ENCODE assay signal across 8 cellular contexts in genomic region chr15:90511211-90511618, GRCh38. TPM values are rescaled to one million over a fixed set of nuclear protein-coding genes. Genes with fewer than 3 reads are reported as not detected.
DNase-seq lines count a peak whose midpoint lies in the region; ATAC-seq, FAIRE-seq and TF ChIP-seq lines count a peak whose summit lies in the region.
"Not testable (repeated sequence)": the region's sequence is repeated elsewhere in the genome, so short reads cannot be mapped to it uniquely, and the experiment has no call there.

No MANE protein-coding gene starts in this region.

- TF ChIP-seq EP300 in K562 (IDR thresholded peaks at IDR 0.05; ENCODE audit: low read length), result not testable (repeated sequence)

- not testable (repeated sequence) for H3K27me3 ChIP-seq in CD8-positive, alpha-beta T cell (ENCODE audit: insufficient read depth, low read length); K562 (ENCODE audit: control insufficient read depth in 2 of 2, insufficient read depth in 2 of 2, low read length in 2 of 2)

- not testable (repeated sequence) for BruUV-seq in K562 (replicated peaks; lab: Mats Ljungman, UMichigan)

- POLR2A ChIA-PET in CD8-positive, alpha-beta T cell (lab: Charles Lee), result interaction anchor here (0.8 kb wide), 1 partner anchor 8 kb away, joined by 3 read pairs; no protein-coding TSS in a partner anchor
- POLR2A ChIA-PET in activated CD4-positive, alpha-beta T cell treated with anti-CD3 and anti-CD28 coated beads for 36 hours (lab: Charles Lee), result not testable (repeated sequence)
- POLR2A ChIA-PET in activated CD8-positive, alpha-beta T cell treated with anti-CD3 and anti-CD28 coated beads, Interleukin-2, amount 10 ng/mL, durations not matched to agents 7 days and 5 days (lab: Charles Lee), result interaction anchor here (1.3 to 1.7 kb wide), 3 partner anchors 10 to 50 kb away, joined by 3 to 5 read pairs (median 3); no protein-coding TSS in a partner anchor
- POLR2A ChIA-PET in K562 (lab: Yijun Ruan, JAX), result interaction anchor here (1.8 kb wide), 1 partner anchor 10 kb away, joined by 6 read pairs; no protein-coding TSS in a partner anchor
- POLR2A ChIA-PET in naive thymus-derived CD8-positive, alpha-beta T cell (lab: Charles Lee), result interaction anchor here (0.6 to 3.4 kb wide), 7 partner anchors 10 to 73 kb away, joined by 3 to 17 read pairs (median 4); partner anchors contain the start of gene CRTC3

- H3K36me3 Mint-ChIP-seq in CD8-positive, alpha-beta T cell; activated CD4-positive, alpha-beta T cell treated with anti-CD3 and anti-CD28 coated beads for 36 hours (ENCODE audit: low read depth); activated T-cell treated with anti-CD3 and anti-CD28 coated beads, Interleukin-2, amount 50 U/mL, for 4 hours (ENCODE audit: insufficient read depth); naive thymus-derived CD8-positive, alpha-beta T cell: not testable (repeated sequence)
- H3K36me3 Mint-ChIP-seq in activated CD8-positive, alpha-beta T cell treated with anti-CD3 and anti-CD28 coated beads, Interleukin-2, amount 10 ng/mL, durations not matched to agents 7 days and 5 days (ENCODE audit: low read depth), result peaks cover 36% of the 10 kb centered on the region
- H3K36me3 Mint-ChIP-seq in activated naive CD4-positive, alpha-beta T cell treated with anti-CD3 and anti-CD28 coated beads, Interleukin-2, amount 10 ng/mL, durations not matched to agents 7 days and 5 days, result peaks cover 13% of the 10 kb centered on the region

- FAIRE-seq in K562 (lab: Jason Lieb, UNC), result not testable (repeated sequence)

- not testable (repeated sequence) for H3K4me3 ChIP-seq in CD8-positive, alpha-beta T cell (ENCODE audit: low read depth, low read length); K562

- intact Hi-C loops in CD8-positive, alpha-beta T cell (cut with DNase I, micrococcal nuclease), result loop anchor here in 1 of 2 experiments (10.0 kb wide), 1 partner anchor 184 kb away; no protein-coding TSS in a partner anchor
- intact Hi-C loops in activated CD4-positive, alpha-beta T cell treated with anti-CD3 and anti-CD28 coated beads for 36 hours (cut with DNase I, micrococcal nuclease); K562 (cut with micrococcal nuclease): not testable (repeated sequence)

- not testable (repeated sequence) for H4K20me1 ChIP-seq in K562 (replicated peaks; ENCODE audit: control insufficient read depth, insufficient read depth, low read length)

- H3K36me3 ChIP-seq in CD8-positive, alpha-beta T cell (ENCODE audit: insufficient read depth, low read length); K562 (ENCODE audit: control insufficient read depth, insufficient read depth, low read length): not testable (repeated sequence)

- peak; percentile 42 for ATAC-seq in CD8-positive, alpha-beta T cell
- peak; percentile 33 for ATAC-seq in activated CD4-positive, alpha-beta T cell treated with anti-CD3 and anti-CD28 coated beads for 36 hours
- ATAC-seq in activated CD8-positive, alpha-beta T cell treated with anti-CD3 and anti-CD28 coated beads, Interleukin-2, amount 10 ng/mL, durations not matched to agents 7 days and 5 days; activated T-cell treated with anti-CD3 and anti-CD28 coated beads, Interleukin-2, amount 50 U/mL, for 4 hours; K562; stimulated activated naive CD8-positive, alpha-beta T cell treated with anti-CD3 and anti-CD28 coated beads, Interleukin-15, Interleukin-2, amounts not matched to agents 100 U/mL and 50 U/mL, for 24 hours: not testable (repeated sequence)
- ATAC-seq in naive thymus-derived CD8-positive, alpha-beta T cell, result peak; percentile 77 to 83

- CTCF ChIA-PET in CD8-positive, alpha-beta T cell (lab: Charles Lee), result interaction anchor here (1.0 to 2.8 kb wide), 8 partner anchors 20 to 374 kb away, joined by 3 to 14 read pairs (median 3); no protein-coding TSS in a partner anchor
- CTCF ChIA-PET in activated CD4-positive, alpha-beta T cell treated with anti-CD3 and anti-CD28 coated beads for 36 hours (lab: Charles Lee), result interaction anchor here (2.9 kb wide), 1 partner anchor 191 kb away, joined by 9 read pairs; no protein-coding TSS in a partner anchor
- CTCF ChIA-PET in activated CD8-positive, alpha-beta T cell treated with anti-CD3 and anti-CD28 coated beads, Interleukin-2, amount 10 ng/mL, durations not matched to agents 7 days and 5 days (lab: Charles Lee), result interaction anchor here (1.3 to 5.9 kb wide), 3 partner anchors 11 to 218 kb away, joined by 3 to 18 read pairs (median 7); no protein-coding TSS in a partner anchor
- CTCF ChIA-PET in activated naive CD4-positive, alpha-beta T cell treated with anti-CD3 and anti-CD28 coated beads, Interleukin-2, amount 10 ng/mL, durations not matched to agents 7 days and 5 days (lab: Charles Lee), result interaction anchor here (2.0 kb wide), 1 partner anchor 93 kb away, joined by 8 read pairs; no protein-coding TSS in a partner anchor
- CTCF ChIA-PET in K562 (lab: Yijun Ruan, JAX; ENCODE audit: low intra/inter-chr PET ratio), result not testable (repeated sequence)

- H3K4me1 ChIP-seq in CD8-positive, alpha-beta T cell (ENCODE audit: insufficient read depth, low read length); K562 (replicated peaks in 1 of 2; ENCODE audit: control insufficient read depth in 2 of 2, insufficient read depth in 2 of 2, low read length in 2 of 2): not testable (repeated sequence)

- H3K27ac ChIP-seq in CD8-positive, alpha-beta T cell (ENCODE audit: low read depth, low read length); K562 (ENCODE audit: extremely low read depth, low read depth, low read length): not testable (repeated sequence)

- H3K27me3 Mint-ChIP-seq in CD8-positive, alpha-beta T cell (ENCODE audit: low read depth); activated CD4-positive, alpha-beta T cell treated with anti-CD3 and anti-CD28 coated beads for 36 hours; activated CD8-positive, alpha-beta T cell treated with anti-CD3 and anti-CD28 coated beads, Interleukin-2, amount 10 ng/mL, durations not matched to agents 7 days and 5 days (ENCODE audit: low read depth); activated T-cell treated with anti-CD3 and anti-CD28 coated beads, Interleukin-2, amount 50 U/mL, for 4 hours (ENCODE audit: low read depth); activated naive CD4-positive, alpha-beta T cell treated with anti-CD3 and anti-CD28 coated beads, Interleukin-2, amount 10 ng/mL, durations not matched to agents 7 days and 5 days; naive thymus-derived CD8-positive, alpha-beta T cell: not testable (repeated sequence)

- not testable (repeated sequence) for H3K4me2 ChIP-seq in K562 (ENCODE audit: insufficient read depth, low read length)

- not testable (repeated sequence) for TF ChIP-seq CTCF in CD8-positive, alpha-beta T cell (IDR thresholded peaks at IDR 0.05); K562 (IDR thresholded peaks at IDR 0.05 in 2 of 3, conservative IDR thresholded peaks at IDR 0.05 in 1 of 3; ENCODE audit: insufficient read depth in 2 of 3, low read depth in 1 of 3, low read length in 3 of 3)

- H3K27ac Mint-ChIP-seq in CD8-positive, alpha-beta T cell, result peak overlapping the region; percentile 15
- H3K27ac Mint-ChIP-seq in activated CD4-positive, alpha-beta T cell treated with anti-CD3 and anti-CD28 coated beads for 36 hours, result peak overlapping the region; percentile 37
- peak overlapping the region; percentile 77 for H3K27ac Mint-ChIP-seq in activated CD8-positive, alpha-beta T cell treated with anti-CD3 and anti-CD28 coated beads, Interleukin-2, amount 10 ng/mL, durations not matched to agents 7 days and 5 days
- peak overlapping the region; percentile 80 for H3K27ac Mint-ChIP-seq in activated naive CD4-positive, alpha-beta T cell treated with anti-CD3 and anti-CD28 coated beads, Interleukin-2, amount 10 ng/mL, durations not matched to agents 7 days and 5 days
- peak overlapping the region in 9 of 10 donors; percentile 68 to 93 (median 87) for H3K27ac Mint-ChIP-seq in naive thymus-derived CD8-positive, alpha-beta T cell

- WGBS in K562 (ENCODE audit: insufficient coverage, low coverage, missing lambda C conversion rate), result 76% methylated on average over 10 of the region's 13 CpGs

- in situ Hi-C loops in K562 (cut with MboI), result not testable (repeated sequence)

- H3K9me3 Mint-ChIP-seq in CD8-positive, alpha-beta T cell; activated CD4-positive, alpha-beta T cell treated with anti-CD3 and anti-CD28 coated beads for 36 hours (ENCODE audit: low read depth); activated CD8-positive, alpha-beta T cell treated with anti-CD3 and anti-CD28 coated beads, Interleukin-2, amount 10 ng/mL, durations not matched to agents 7 days and 5 days (ENCODE audit: insufficient read depth); activated T-cell treated with anti-CD3 and anti-CD28 coated beads, Interleukin-2, amount 50 U/mL, for 4 hours; activated naive CD4-positive, alpha-beta T cell treated with anti-CD3 and anti-CD28 coated beads, Interleukin-2, amount 10 ng/mL, durations not matched to agents 7 days and 5 days; naive thymus-derived CD8-positive, alpha-beta T cell: not testable (repeated sequence)

- not testable (repeated sequence) for H3K9me1 ChIP-seq in K562 (ENCODE audit: control insufficient read depth, insufficient read depth, low read length)

- peak in 5 of 7 experiments; percentile 10 to 67 (median 25) for DNase-seq in CD8-positive, alpha-beta T cell
- peak; percentile 32 for DNase-seq in activated CD4-positive, alpha-beta T cell treated with anti-CD3 and anti-CD28 coated beads for 36 hours
- DNase-seq in activated CD8-positive, alpha-beta T cell treated with anti-CD3 and anti-CD28 coated beads, Interleukin-2, amount 10 ng/mL, durations not matched to agents 7 days and 5 days, result peak; percentile 43
- DNase-seq in activated T-cell treated with anti-CD3 and anti-CD28 coated beads, Interleukin-2, amount 50 U/mL, for 4 hours; K562 (ENCODE audit: extremely low read depth in 1 of 4, low spot score in 3 of 4): not testable (repeated sequence)
- peak; percentile 48 for DNase-seq in activated naive CD4-positive, alpha-beta T cell treated with anti-CD3 and anti-CD28 coated beads, Interleukin-2, amount 10 ng/mL, durations not matched to agents 7 days and 5 days
- DNase-seq in naive thymus-derived CD8-positive, alpha-beta T cell, result peak; percentile 12 to 64 (median 37)
- DNase-seq in stimulated activated naive CD8-positive, alpha-beta T cell treated with anti-CD3 and anti-CD28 coated beads, Interleukin-15, Interleukin-2, amounts not matched to agents 100 U/mL and 50 U/mL, for 24 hours, result peak; percentile 22

- H3K9me3 ChIP-seq in CD8-positive, alpha-beta T cell (ENCODE audit: low read length); K562 (replicated peaks; ENCODE audit: control insufficient read depth, insufficient read depth, low read depth, low read length): not testable (repeated sequence)

- not testable (repeated sequence) for H3K4me1 Mint-ChIP-seq in CD8-positive, alpha-beta T cell (ENCODE audit: low read depth); activated CD4-positive, alpha-beta T cell treated with anti-CD3 and anti-CD28 coated beads for 36 hours; activated T-cell treated with anti-CD3 and anti-CD28 coated beads, Interleukin-2, amount 50 U/mL, for 4 hours (ENCODE audit: low read depth)
- peaks cover 13% of the 10 kb centered on the region for H3K4me1 Mint-ChIP-seq in activated CD8-positive, alpha-beta T cell treated with anti-CD3 and anti-CD28 coated beads, Interleukin-2, amount 10 ng/mL, durations not matched to agents 7 days and 5 days (ENCODE audit: low read depth)
- peaks cover 12% of the 10 kb centered on the region for H3K4me1 Mint-ChIP-seq in activated naive CD4-positive, alpha-beta T cell treated with anti-CD3 and anti-CD28 coated beads, Interleukin-2, amount 10 ng/mL, durations not matched to agents 7 days and 5 days
- H3K4me1 Mint-ChIP-seq in naive thymus-derived CD8-positive, alpha-beta T cell, result peaks cover 15 to 23% (median 22%) of the 10 kb centered on the region in 4 donors

- H3K79me2 ChIP-seq in K562 (ENCODE audit: control insufficient read depth, insufficient read depth, low read length), result not testable (repeated sequence)

- TF ChIP-seq POLR2A in K562 (conservative IDR thresholded peaks at IDR 0.05), result not testable (repeated sequence)

- H3K9ac ChIP-seq in K562 (ENCODE audit: insufficient read depth in 1 of 2, low read depth in 2 of 2, low read length in 2 of 2), result not testable (repeated sequence)

- H2AFZ ChIP-seq in K562 (ENCODE audit: low read depth, low read length), result not testable (repeated sequence)

- TF ChIP-seq RAD21 in K562 (CRISPR knock-in tag; conservative IDR thresholded peaks at IDR 0.05 in 1 of 2, IDR thresholded peaks at IDR 0.05 in 1 of 2), result not testable (repeated sequence)

- peak overlapping the region; percentile 78 for H3K4me3 Mint-ChIP-seq in CD8-positive, alpha-beta T cell
- peak overlapping the region; percentile 55 for H3K4me3 Mint-ChIP-seq in activated CD4-positive, alpha-beta T cell treated with anti-CD3 and anti-CD28 coated beads for 36 hours
- peak overlapping the region; percentile 24 for H3K4me3 Mint-ChIP-seq in activated CD8-positive, alpha-beta T cell treated with anti-CD3 and anti-CD28 coated beads, Interleukin-2, amount 10 ng/mL, durations not matched to agents 7 days and 5 days
- peak overlapping the region; percentile 55 for H3K4me3 Mint-ChIP-seq in activated T-cell treated with anti-CD3 and anti-CD28 coated beads, Interleukin-2, amount 50 U/mL, for 4 hours
- peak overlapping the region; percentile 17 for H3K4me3 Mint-ChIP-seq in activated naive CD4-positive, alpha-beta T cell treated with anti-CD3 and anti-CD28 coated beads, Interleukin-2, amount 10 ng/mL, durations not matched to agents 7 days and 5 days
- H3K4me3 Mint-ChIP-seq in naive thymus-derived CD8-positive, alpha-beta T cell, result peak overlapping the region; percentile 74 to 88 (median 85)

RNA-seq across cellular contexts. Expression of gene CRTC3, which starts 18.5 kb away (rescaled TPM):
- total RNA-seq in CD8-positive, alpha-beta T cell, result 10 to 100 TPM; 74.0 to 77.9 TPM
- total RNA-seq in activated CD4-positive, alpha-beta T cell treated with anti-CD3 and anti-CD28 coated beads for 36 hours, result 10 to 100 TPM; 32.4 to 36.2 TPM
- total RNA-seq in activated CD8-positive, alpha-beta T cell treated with anti-CD3 and anti-CD28 coated beads, Interleukin-2, amount 10 ng/mL, durations not matched to agents 7 days and 5 days, result 10 to 100 TPM; 64.9 to 66.6 TPM
- 10 to 100 TPM; 28.2 to 33.0 (median 29.8) TPM for total RNA-seq in activated T-cell treated with anti-CD3 and anti-CD28 coated beads, Interleukin-2, amount 50 U/mL, for 4 hours
- 42.0 and 91.0 TPM in 2 replicates for total RNA-seq in K562 (2011; cell fraction: chromatin; rRNA removed; ENCODE audit: low replicate concordance)
- total RNA-seq in K562 (2011; cell fraction: nucleolus; rRNA removed), result 25.7 and 27.0 TPM in 2 replicates
- 50.7 and 99.0 TPM in 2 replicates for total RNA-seq in K562 (2011; cell fraction: nucleoplasm; rRNA removed)
- total RNA-seq in K562 (2014; rRNA removed) (7.5 and 9.1 TPM in 2 replicates), K562 (2014; rRNA removed; fragmentation: Illumina TruSeq; extraction: Trizol) (9.4 and 10.0 TPM in 2 replicates), K562 (2015; rRNA removed; fragmentation: Illumina TruSeq; extraction: Trizol) (11.3 and 11.6 TPM in 2 replicates), K562 (2021) (18.5 and 19.0 TPM in 2 replicates)
- polyA plus RNA-seq in K562 (2011; rRNA removed) (14.1 and 17.2 TPM in 2 replicates), K562 (2014; fragmentation: Illumina TruSeq; extraction: Trizol) (12.7 and 13.8 TPM in 2 replicates), K562 (2014; fragmentation: Nextera tagmentation; extraction: Ambion mirVana) (1 to 10 TPM; 1.2 to 2.1 TPM), K562 (2014; rRNA removed) (9.1 and 11.7 TPM in 2 replicates)
- polyA plus RNA-seq in K562 (2011; cell fraction: cytosol; rRNA removed), result 8.3 and 11.0 TPM in 2 replicates
- 17.7 and 22.6 TPM in 2 replicates for polyA plus RNA-seq in K562 (2011; cell fraction: nucleus; rRNA removed)
- polyA plus RNA-seq in K562 (2012), result 12.6 and 15.1 TPM in 2 replicates
- polyA minus RNA-seq in K562 (2011; rRNA and poly(A)+ RNA removed), result 21.2 and 24.0 TPM in 2 replicates
- polyA minus RNA-seq in K562 (2011; cell fraction: cytosol; rRNA and poly(A)+ RNA removed), result 10.8 and 14.3 TPM in 2 replicates
- polyA minus RNA-seq in K562 (2011; cell fraction: nucleus; rRNA and poly(A)+ RNA removed), result 14.9 and 20.8 TPM in 2 replicates
- total RNA-seq in naive thymus-derived CD8-positive, alpha-beta T cell, result 100 to 1,000 TPM; 102 to 110 TPM
- 10 to 100 TPM; 21.9 to 51.1 (median 33.5) TPM for polyA plus RNA-seq in naive thymus-derived CD8-positive, alpha-beta T cell

Comparison
In these comparisons a context has a peak if more than half of its experiments do, and no peak if none do; other contexts are left out.
1. H3K27ac Mint-ChIP-seq: peak in every context shown above with its lines; median percentile 87 in naive thymus-derived CD8-positive, alpha-beta T cell; 80 in activated naive CD4-positive, alpha-beta T cell treated with anti-CD3 and anti-CD28 coated beads, Interleukin-2, amount 10 ng/mL, durations not matched to agents 7 days and 5 days; 77 in activated CD8-positive, alpha-beta T cell treated with anti-CD3 and anti-CD28 coated beads, Interleukin-2, amount 10 ng/mL, durations not matched to agents 7 days and 5 days; 37 in activated CD4-positive, alpha-beta T cell treated with anti-CD3 and anti-CD28 coated beads for 36 hours; 15 in CD8-positive, alpha-beta T cell.
2. H3K4me3 Mint-ChIP-seq: peak in every context shown above with its lines; median percentile 85 in naive thymus-derived CD8-positive, alpha-beta T cell; 78 in CD8-positive, alpha-beta T cell; 55 in activated CD4-positive, alpha-beta T cell treated with anti-CD3 and anti-CD28 coated beads for 36 hours; 55 in activated T-cell treated with anti-CD3 and anti-CD28 coated beads, Interleukin-2, amount 50 U/mL, for 4 hours; 24 in activated CD8-positive, alpha-beta T cell treated with anti-CD3 and anti-CD28 coated beads, Interleukin-2, amount 10 ng/mL, durations not matched to agents 7 days and 5 days; 17 in activated naive CD4-positive, alpha-beta T cell treated with anti-CD3 and anti-CD28 coated beads, Interleukin-2, amount 10 ng/mL, durations not matched to agents 7 days and 5 days.